9 cellular contexts compared by ENCODE assay signal in genomic region chr3:39267631-39268553, GRCh38. TPM values are rescaled to one million over a fixed set of nuclear protein-coding genes. Genes with fewer than 3 reads are reported as not detected.
DNase-seq lines count a peak whose midpoint lies in the region; ATAC-seq lines count a peak whose summit lies in the region.
"Had no signal": no experiment of that assay in that cellular context is flagged by ENCODE, and none has a peak within 500 bp of the region (broad histone marks: within the 10 kb centered on the region; RNA-seq: fewer than 3 reads in every experiment).

No MANE protein-coding gene starts in this region.

- peaks cover 8% of the 10 kb centered on the region for H3K27me3 Mint-ChIP-seq in activated CD4-positive, alpha-beta T cell treated with anti-CD3 and anti-CD28 coated beads, Interleukin-2, amount 10 ng/mL, durations not matched to agents 7 days and 5 days
- peaks cover 34% of the 10 kb centered on the region for H3K27me3 Mint-ChIP-seq in activated naive CD8-positive, alpha-beta T cell treated with anti-CD3 and anti-CD28 coated beads, Interleukin-2, amount 10 ng/mL, durations not matched to agents 7 days and 5 days

- H3K4me1 Mint-ChIP-seq in activated CD4-positive, alpha-beta T cell treated with anti-CD3 and anti-CD28 coated beads, Interleukin-2, amount 10 ng/mL, durations not matched to agents 7 days and 5 days: peaks cover 46% of the 10 kb centered on the region
- peaks cover 14% of the 10 kb centered on the region for H3K4me1 Mint-ChIP-seq in activated naive CD8-positive, alpha-beta T cell treated with anti-CD3 and anti-CD28 coated beads, Interleukin-2, amount 10 ng/mL, durations not matched to agents 7 days and 5 days

- H3K27ac Mint-ChIP-seq in activated CD4-positive, alpha-beta T cell treated with anti-CD3 and anti-CD28 coated beads, Interleukin-2, amount 10 ng/mL, durations not matched to agents 7 days and 5 days: peak overlapping the region; percentile 95
- peak overlapping the region; percentile 37 for H3K27ac Mint-ChIP-seq in activated naive CD8-positive, alpha-beta T cell treated with anti-CD3 and anti-CD28 coated beads, Interleukin-2, amount 10 ng/mL, durations not matched to agents 7 days and 5 days

- CTCF ChIA-PET in activated CD4-positive, alpha-beta T cell treated with anti-CD3 and anti-CD28 coated beads, Interleukin-2, amount 10 ng/mL, durations not matched to agents 7 days and 5 days (lab: Charles Lee): interaction anchor here (0.8 to 2.7 kb wide), 5 partner anchors 11 to 78 kb away, joined by 3 to 20 read pairs (median 4); partner anchors contain the start of gene CX3CR1

- H3K4me3 Mint-ChIP-seq in activated CD4-positive, alpha-beta T cell treated with anti-CD3 and anti-CD28 coated beads, Interleukin-2, amount 10 ng/mL, durations not matched to agents 7 days and 5 days: peak overlapping the region; percentile 60
- peak overlapping the region; percentile 53 for H3K4me3 Mint-ChIP-seq in activated naive CD8-positive, alpha-beta T cell treated with anti-CD3 and anti-CD28 coated beads, Interleukin-2, amount 10 ng/mL, durations not matched to agents 7 days and 5 days

- H3K9me3 Mint-ChIP-seq in activated CD4-positive, alpha-beta T cell treated with anti-CD3 and anti-CD28 coated beads, Interleukin-2, amount 10 ng/mL, durations not matched to agents 7 days and 5 days: peaks cover 3% of the 10 kb centered on the region
- H3K9me3 Mint-ChIP-seq in activated naive CD8-positive, alpha-beta T cell treated with anti-CD3 and anti-CD28 coated beads, Interleukin-2, amount 10 ng/mL, durations not matched to agents 7 days and 5 days: peaks cover 2% of the 10 kb centered on the region

- peak; percentile 82 for DNase-seq in activated CD4-positive, alpha-beta T cell treated with anti-CD3 and anti-CD28 coated beads, Interleukin-2, amount 10 ng/mL, durations not matched to agents 7 days and 5 days
- DNase-seq in activated naive CD8-positive, alpha-beta T cell treated with anti-CD3 and anti-CD28 coated beads, Interleukin-2, amount 10 ng/mL, durations not matched to agents 7 days and 5 days: peak; percentile 48
- peak; percentile 42 to 70 (median 54) for DNase-seq in stimulated activated CD4-positive, alpha-beta T cell treated with anti-CD3 and anti-CD28 coated beads, TNF-alpha, amount 100 ng/mL, for 24 hours (ENCODE audit: low read depth in 3 of 3)
- DNase-seq in mucosa of gallbladder (ENCODE audit: low spot score): no peak
- no peak for DNase-seq in Right ventricle myocardium inferior (ENCODE audit: missing footprints)
- DNase-seq: psoas muscle had no signal

- intact Hi-C loops in Right ventricle myocardium inferior (cut with DNase I): no loop called here

- ATAC-seq in GM18520 (IDR thresholded peaks at IDR 0.05; ENCODE audit: unreplicated experiment) (peak; percentile 48), GM21423 (IDR thresholded peaks at IDR 0.05; ENCODE audit: unreplicated experiment) (no peak), GM21723 (IDR thresholded peaks at IDR 0.05; ENCODE audit: unreplicated experiment) (no peak), Right ventricle myocardium inferior (no peak)
- peak; percentile 82 for ATAC-seq in activated naive CD8-positive, alpha-beta T cell treated with anti-CD3 and anti-CD28 coated beads, Interleukin-2, amount 10 ng/mL, durations not matched to agents 7 days and 5 days (ENCODE audit: low read depth)
- ATAC-seq: psoas muscle had no signal

- POLR2A ChIA-PET in activated CD4-positive, alpha-beta T cell treated with anti-CD3 and anti-CD28 coated beads, Interleukin-2, amount 10 ng/mL, durations not matched to agents 7 days and 5 days (lab: Charles Lee): no interaction called here
- POLR2A ChIA-PET in activated naive CD8-positive, alpha-beta T cell treated with anti-CD3 and anti-CD28 coated beads, Interleukin-2, amount 10 ng/mL, durations not matched to agents 7 days and 5 days (lab: Charles Lee): no interaction called here

- H3K36me3 Mint-ChIP-seq in activated CD4-positive, alpha-beta T cell treated with anti-CD3 and anti-CD28 coated beads, Interleukin-2, amount 10 ng/mL, durations not matched to agents 7 days and 5 days (ENCODE audit: low read depth): peaks cover 4% of the 10 kb centered on the region
- H3K36me3 Mint-ChIP-seq in activated naive CD8-positive, alpha-beta T cell treated with anti-CD3 and anti-CD28 coated beads, Interleukin-2, amount 10 ng/mL, durations not matched to agents 7 days and 5 days: peaks cover 2% of the 10 kb centered on the region

RNA-seq across cellular contexts. Expression of gene CX3CR1, which starts 11.9 kb away (rescaled TPM):
- 1 to 10 TPM in 1 of 2 experiments, under 1 TPM in 1; 0.60 to 1.5 TPM for total RNA-seq in activated CD4-positive, alpha-beta T cell treated with anti-CD3 and anti-CD28 coated beads, Interleukin-2, amount 10 ng/mL, durations not matched to agents 7 days and 5 days
- 1 to 10 TPM in 1 of 2 experiments, under 1 TPM in 1; 0.94 to 1.9 TPM for total RNA-seq in activated naive CD8-positive, alpha-beta T cell treated with anti-CD3 and anti-CD28 coated beads, Interleukin-2, amount 10 ng/mL, durations not matched to agents 7 days and 5 days
- total RNA-seq in mucosa of gallbladder (22.6 TPM), Right ventricle myocardium inferior (2.1 TPM)

Comparison
In these comparisons a context has a peak if more than half of its experiments do, and no peak if none do; other contexts are left out.
1. ATAC-seq: peak in GM18520 (single experiment) and activated naive CD8-positive, alpha-beta T cell treated with anti-CD3 and anti-CD28 coated beads, Interleukin-2, amount 10 ng/mL, durations not matched to agents 7 days and 5 days (single experiment); none in GM21423 (single experiment), GM21723 (single experiment) and Right ventricle myocardium inferior (single experiment).
2. DNase-seq: peak in activated CD4-positive, alpha-beta T cell treated with anti-CD3 and anti-CD28 coated beads, Interleukin-2, amount 10 ng/mL, durations not matched to agents 7 days and 5 days (single experiment), activated naive CD8-positive, alpha-beta T cell treated with anti-CD3 and anti-CD28 coated beads, Interleukin-2, amount 10 ng/mL, durations not matched to agents 7 days and 5 days (single experiment) and stimulated activated CD4-positive, alpha-beta T cell treated with anti-CD3 and anti-CD28 coated beads, TNF-alpha, amount 100 ng/mL, for 24 hours (3 of 3); none in mucosa of gallbladder (single experiment) and Right ventricle myocardium inferior (single experiment).